10 cellular contexts compared by ENCODE assay signal in the genomic region with DNA sequence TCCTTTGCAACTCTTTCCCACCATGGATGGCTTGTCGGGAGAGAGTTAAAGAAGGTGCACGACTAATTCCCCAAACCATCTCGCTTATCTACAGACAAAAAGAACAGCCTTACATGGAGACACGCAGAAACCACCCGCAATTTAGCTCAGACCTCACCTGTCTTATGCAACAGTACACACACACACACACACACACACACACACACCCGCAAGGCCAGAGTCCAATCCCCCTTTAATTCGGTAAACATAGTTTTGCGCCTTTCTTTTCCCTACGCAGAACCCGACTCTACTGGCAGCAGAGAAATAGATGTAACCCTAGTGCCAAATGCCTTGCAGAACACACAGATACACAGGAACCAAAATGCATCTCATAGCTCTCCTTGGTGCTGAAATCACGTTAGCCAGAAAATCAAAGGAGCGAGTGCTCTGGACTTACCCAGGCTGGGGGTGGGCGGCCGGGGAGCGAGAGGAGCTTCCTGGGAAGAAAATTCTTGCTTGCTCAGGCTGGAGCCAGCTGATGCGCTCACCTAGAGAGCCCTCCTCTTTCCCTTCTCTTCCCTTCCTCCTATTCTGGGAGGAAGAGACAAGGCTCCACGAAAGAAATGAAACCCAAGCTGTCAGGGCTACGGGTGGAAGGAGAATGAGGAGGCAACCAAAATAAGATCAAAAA. TPM values are rescaled to one million over a fixed set of nuclear protein-coding genes. Genes with fewer than 3 reads are reported as not detected.
DNase-seq lines count a peak whose midpoint lies in the region; ATAC-seq and TF ChIP-seq lines count a peak whose summit lies in the region.
"Had no signal": no experiment of that assay in that cellular context is flagged by ENCODE, and none has a peak within 500 bp of the region (broad histone marks: within the 10 kb centered on the region; RNA-seq: fewer than 3 reads in every experiment).

No MANE protein-coding gene starts in this region.

- H3K27me3 Mint-ChIP-seq in endodermal cell (ENCODE audit: insufficient read depth): peaks cover 47% of the 10 kb centered on the region
- H3K27me3 Mint-ChIP-seq in neural progenitor cell (ENCODE audit: insufficient read depth, low read depth): peaks cover 23% of the 10 kb centered on the region

- no peaks in the 10 kb centered on the region for H3K9me3 ChIP-seq in GM23248 (ENCODE audit: low read depth)
- no peaks in the 10 kb centered on the region for H3K9me3 ChIP-seq in endodermal cell (ENCODE audit: control insufficient read depth, low read length)
- no peaks in the 10 kb centered on the region for H3K9me3 ChIP-seq in neural progenitor cell (ENCODE audit: low read depth)

- no peaks in the 10 kb centered on the region for H3F3A ChIP-seq in GM23248 (ENCODE audit: insufficient read depth)
- H3F3A ChIP-seq in neural progenitor cell (ENCODE audit: low read depth): peaks cover 8% of the 10 kb centered on the region

- 13% methylated on average over 18 of the region's 18 CpGs for WGBS in GM23248 (ENCODE audit: low coverage in 1 of 2, low lambda C conversion rate in 2 of 2, missing lambda C conversion rate in 2 of 2), 2 experiments
- 41 to 76% methylated on average over 6 to 18 of the region's 18 CpGs for WGBS in endodermal cell (ENCODE audit: insufficient coverage in 1 of 2, insufficient read length in 1 of 2), 2 experiments

- H3K4me1 Mint-ChIP-seq in endodermal cell (peaks cover 10% of the 10 kb centered on the region), neural progenitor cell (peaks cover 8% of the 10 kb centered on the region)

- H3K36me3 Mint-ChIP-seq in endodermal cell (ENCODE audit: low read depth) (no peaks in the 10 kb centered on the region), neural progenitor cell (no peaks in the 10 kb centered on the region)

- H3K27ac ChIP-seq in GM23248 (no peak overlapping the region), endodermal cell (ENCODE audit: low read depth, low read length) (no peak overlapping the region), neural progenitor cell (no peak overlapping the region)

- in situ Hi-C loops in GM23248 (cut with MboI): no loop called here

- H3K79me2 ChIP-seq in GM23248 (ENCODE audit: insufficient read depth) (no peaks in the 10 kb centered on the region), neural progenitor cell (ENCODE audit: low read depth) (no peaks in the 10 kb centered on the region)

- H3K9ac ChIP-seq in GM23248 (no peak overlapping the region), endodermal cell (ENCODE audit: extremely low read depth, low read length, poor library complexity, severe bottlenecking) (no peak overlapping the region), neural progenitor cell (no peak overlapping the region)

- no peak overlapping the region for H3K4me3 ChIP-seq in GM23248
- H3K4me3 ChIP-seq in endodermal cell (ENCODE audit: low read length): peak overlapping the region; percentile 59
- H3K4me3 ChIP-seq in neural progenitor cell: no peak overlapping the region

- H3K4me2 ChIP-seq in GM23248 (ENCODE audit: unreplicated experiment) (no peak overlapping the region), neural progenitor cell (peak overlapping the region; percentile 54)

- H3K9me2 ChIP-seq in GM23248 (ENCODE audit: insufficient read depth): no peaks in the 10 kb centered on the region

- H3K27ac Mint-ChIP-seq in endodermal cell (no peak overlapping the region), neural progenitor cell (no peak overlapping the region)

- H3K4me1 ChIP-seq in GM23248 (ENCODE audit: insufficient read depth) (no peaks in the 10 kb centered on the region), endodermal cell (ENCODE audit: control insufficient read depth, insufficient read depth, low read length) (no peaks in the 10 kb centered on the region), neural progenitor cell (peaks cover 7% of the 10 kb centered on the region)

- H3K36me3 ChIP-seq in GM23248 (ENCODE audit: low read depth): no peaks in the 10 kb centered on the region
- H3K36me3 ChIP-seq in endodermal cell (ENCODE audit: control insufficient read depth, insufficient read depth, low read length): no peaks in the 10 kb centered on the region
- no peaks in the 10 kb centered on the region for H3K36me3 ChIP-seq in neural progenitor cell

- H4K20me1 ChIP-seq in GM23248 (ENCODE audit: insufficient read depth) (no peaks in the 10 kb centered on the region), neural progenitor cell (ENCODE audit: low read depth) (peaks cover 14% of the 10 kb centered on the region)

- H3K27me3 ChIP-seq in GM23248 (replicated peaks; ENCODE audit: insufficient read depth) (no peaks in the 10 kb centered on the region), endodermal cell (ENCODE audit: control insufficient read depth, insufficient read depth, low read length, poor library complexity, severe bottlenecking) (no peaks in the 10 kb centered on the region), neural progenitor cell (peaks cover 13% of the 10 kb centered on the region)

- DNase-seq in GM23248: peak; percentile 51
- peak; percentile 32 for DNase-seq in NCI-H345 treated with DMSO at 0.1 percent for 48 hours (lab: John Stamatoyannopoulos, UW; ENCODE audit: unreplicated experiment)
- DNase-seq in endodermal cell: peak; percentile 83
- peak; percentile 84 for DNase-seq in neural progenitor cell (ENCODE audit: low spot score)
- no peak for DNase-seq in T-helper 9 cell
- DNase-seq in NCI-H446 treated with DMSO at 0.1 percent for 48 hours (lab: John Stamatoyannopoulos, UW): no peak

- ATAC-seq in HG03378 (IDR thresholded peaks at IDR 0.05; ENCODE audit: unreplicated experiment) (no peak), GM21423 (IDR thresholded peaks at IDR 0.05; ENCODE audit: unreplicated experiment) (no peak)

- H2AFZ ChIP-seq in GM23248 (no peak overlapping the region), neural progenitor cell (replicated peaks) (no peak overlapping the region)

- H3K4me3 Mint-ChIP-seq in endodermal cell (no peak overlapping the region), neural progenitor cell (no peak overlapping the region)

- H3K9me3 Mint-ChIP-seq in endodermal cell: no peaks in the 10 kb centered on the region
- H3K9me3 Mint-ChIP-seq in neural progenitor cell: no peaks in the 10 kb centered on the region

- TF ChIP-seq CTCF in endodermal cell (conservative IDR thresholded peaks at IDR 0.05) (no peak), neural progenitor cell (IDR thresholded peaks at IDR 0.05) (no peak)

RNA-seq across cellular contexts. Expression of gene TNR, which starts 0.5 kb away (rescaled TPM):
- not detected in 2 replicates for total RNA-seq in GM23248 (2014; rRNA removed; shearing (Covaris generic))
- polyA plus RNA-seq in GM23248 (2016; fragmentation: Nextera tagmentation; extraction: Ambion mirVana): not detected in 2 replicates
- total RNA-seq in endodermal cell (1 to 10 TPM in 1 of 2 donors, under 1 TPM in 1; 0.62 to 3.2 TPM), neural progenitor cell (ENCODE audit: low replicate concordance) (not detected in 2 replicates)
- polyA plus RNA-seq in endodermal cell (2013, experiment 1 of 2): 0.04 TPM
- 0.08 TPM for polyA plus RNA-seq in endodermal cell (2013, experiment 2 of 2)
- total RNA-seq: chondrocyte, RPMI7951 had no signal

Comparison
In these comparisons a context has a peak if more than half of its experiments do, and no peak if none do; other contexts are left out.
1. DNase-seq: peak in GM23248 (single experiment), NCI-H345 treated with DMSO at 0.1 percent for 48 hours (single experiment), endodermal cell (single experiment) and neural progenitor cell (single experiment); none in T-helper 9 cell (single experiment) and NCI-H446 treated with DMSO at 0.1 percent for 48 hours (single experiment).